Comparison of ENCODE assay signal across 1 cellular context in genomic region chr1:202085682-202086373, GRCh38.
A peak's percentile ranks its signal among the peaks of the same experiment; 100 is the strongest.
TF ChIP-seq lines count a peak whose summit lies in the region.

No MANE protein-coding gene starts in this region.

TF ChIP-seq in HepG2, 621 proteins besides CTCF, POLR2A, EP300 and RAD21 (continued from another document and continues in another):
- TF ChIP-seq ASH2L (IDR thresholded peaks at IDR 0.05; ENCODE audit: insufficient read length, low read depth, low read length) (peak; percentile 59), ZSCAN29 (CRISPR knock-in tag; conservative IDR thresholded peaks at IDR 0.05) (peak; percentile 16; the same call in 1 of the 2 replicates), ZFP62 (CRISPR knock-in tag; IDR thresholded peaks at IDR 0.05) (no peak), ZMYM3 (CRISPR knock-in tag; IDR thresholded peaks at IDR 0.05) (peak; percentile 11; the same call in 1 of the 2 replicates), ZSCAN21 (CRISPR knock-in tag; IDR thresholded peaks at IDR 0.05; ENCODE audit: borderline replicate concordance) (peak; percentile 45; the same call in 1 of the 2 replicates), ATF2 (CRISPR knock-in tag; IDR thresholded peaks at IDR 0.05) (peak; percentile 82; the same call in 1 of the 2 replicates), SP2 (CRISPR knock-in tag; IDR thresholded peaks at IDR 0.05) (peak; percentile 52; the same call in 1 of the 2 replicates), ARID3A (IDR thresholded peaks at IDR 0.05; ENCODE audit: low read depth, low read length) (no peak; the same call in 1 of the 2 replicates), SP4 (CRISPR knock-in tag; IDR thresholded peaks at IDR 0.05) (no peak), SMC3 (IDR thresholded peaks at IDR 0.05; ENCODE audit: low read length) (no peak), ZNF598 (CRISPR knock-in tag; IDR thresholded peaks at IDR 0.05; ENCODE audit: borderline replicate concordance) (no peak), XBP1 (CRISPR knock-in tag; IDR thresholded peaks at IDR 0.05) (no peak), HNF4A (CRISPR knock-in tag; IDR thresholded peaks at IDR 0.05) (peak; percentile 76), SIX4 (CRISPR knock-in tag; IDR thresholded peaks at IDR 0.05) (no peak), ETV6 (CRISPR knock-in tag; conservative IDR thresholded peaks at IDR 0.05) (no peak), ZNF652 (CRISPR knock-in tag; IDR thresholded peaks at IDR 0.05; ENCODE audit: borderline replicate concordance, low read depth) (peak; percentile 63), ATRX (CRISPR knock-in tag; IDR thresholded peaks at IDR 0.05; ENCODE audit: borderline replicate concordance) (no peak), U2AF1 (optimal IDR thresholded peaks at IDR 0.05; ENCODE audit: low read depth, low read length) (peak; percentile 67), KDM2A (CRISPR knock-in tag; IDR thresholded peaks at IDR 0.05; ENCODE audit: borderline replicate concordance, low read depth) (peak; percentile 51; the same call in 1 of the 2 replicates), IKZF5 (CRISPR knock-in tag; IDR thresholded peaks at IDR 0.05) (peak; percentile 72), TBX2 (CRISPR knock-in tag; IDR thresholded peaks at IDR 0.05; ENCODE audit: borderline replicate concordance) (peak; percentile 77; the same call in 1 of the 2 replicates), MXD4 (CRISPR knock-in tag; IDR thresholded peaks at IDR 0.05) (no peak; the same call in none of the 2 replicates), KLF16 (CRISPR knock-in tag; IDR thresholded peaks at IDR 0.05) (peak in 1 of 2 experiments; percentile 43; a peak in 1 of 4 replicates), GRHL1 (CRISPR knock-in tag; conservative IDR thresholded peaks at IDR 0.05) (no peak), REXO4 (CRISPR knock-in tag; IDR thresholded peaks at IDR 0.05; ENCODE audit: borderline replicate concordance) (no peak), ZMYM2 (CRISPR knock-in tag; IDR thresholded peaks at IDR 0.05) (no peak), FOXO1 (CRISPR knock-in tag; IDR thresholded peaks at IDR 0.05) (peak; percentile 73; the same call in 1 of the 2 replicates), SRF (IDR thresholded peaks at IDR 0.05; ENCODE audit: low read depth, low read length) (no peak), ARID4A (CRISPR knock-in tag; IDR thresholded peaks at IDR 0.05; ENCODE audit: borderline replicate concordance) (peak; percentile 60; the same call in 1 of the 2 replicates), SOX6 (IDR thresholded peaks at IDR 0.05) (no peak), SOX6 (CRISPR knock-in tag; IDR thresholded peaks at IDR 0.05) (peak; percentile 70), PRDM10 (CRISPR knock-in tag; IDR thresholded peaks at IDR 0.05; ENCODE audit: low read depth) (peak; percentile 57; the same call in 1 of the 2 replicates), ZHX2 (IDR thresholded peaks at IDR 0.05; ENCODE audit: low read depth) (0 out of 2 replicates have a peak, but pooled peaks have one; percentile 25), ZHX2 (CRISPR knock-in tag; IDR thresholded peaks at IDR 0.05; ENCODE audit: borderline replicate concordance) (no peak), RNF2 (conservative IDR thresholded peaks at IDR 0.05; ENCODE audit: low read depth) (no peak), CENPT (CRISPR knock-in tag; IDR thresholded peaks at IDR 0.05; ENCODE audit: low read depth) (no peak), MBNL3 (CRISPR knock-in tag; conservative IDR thresholded peaks at IDR 0.05) (no peak), ZNF496 (CRISPR knock-in tag; IDR thresholded peaks at IDR 0.05; ENCODE audit: insufficient replicate concordance) (no peak), ZNF264 (CRISPR knock-in tag; IDR thresholded peaks at IDR 0.05) (0 out of 2 replicates have a peak, but pooled peaks have one; percentile 58), NPAS2 (CRISPR knock-in tag; IDR thresholded peaks at IDR 0.05; ENCODE audit: borderline replicate concordance) (no peak), STAG1 (CRISPR knock-in tag; IDR thresholded peaks at IDR 0.05) (peak; percentile 14; the same call in 1 of the 2 replicates), KMT2B (CRISPR knock-in tag; IDR thresholded peaks at IDR 0.05) (no peak), MED8 (CRISPR knock-in tag; IDR thresholded peaks at IDR 0.05; ENCODE audit: insufficient replicate concordance) (peak; percentile 68), FOXA3 (CRISPR knock-in tag; IDR thresholded peaks at IDR 0.05) (peak; percentile 72)
